9 cellular contexts compared by ENCODE assay signal in the genomic region with DNA sequence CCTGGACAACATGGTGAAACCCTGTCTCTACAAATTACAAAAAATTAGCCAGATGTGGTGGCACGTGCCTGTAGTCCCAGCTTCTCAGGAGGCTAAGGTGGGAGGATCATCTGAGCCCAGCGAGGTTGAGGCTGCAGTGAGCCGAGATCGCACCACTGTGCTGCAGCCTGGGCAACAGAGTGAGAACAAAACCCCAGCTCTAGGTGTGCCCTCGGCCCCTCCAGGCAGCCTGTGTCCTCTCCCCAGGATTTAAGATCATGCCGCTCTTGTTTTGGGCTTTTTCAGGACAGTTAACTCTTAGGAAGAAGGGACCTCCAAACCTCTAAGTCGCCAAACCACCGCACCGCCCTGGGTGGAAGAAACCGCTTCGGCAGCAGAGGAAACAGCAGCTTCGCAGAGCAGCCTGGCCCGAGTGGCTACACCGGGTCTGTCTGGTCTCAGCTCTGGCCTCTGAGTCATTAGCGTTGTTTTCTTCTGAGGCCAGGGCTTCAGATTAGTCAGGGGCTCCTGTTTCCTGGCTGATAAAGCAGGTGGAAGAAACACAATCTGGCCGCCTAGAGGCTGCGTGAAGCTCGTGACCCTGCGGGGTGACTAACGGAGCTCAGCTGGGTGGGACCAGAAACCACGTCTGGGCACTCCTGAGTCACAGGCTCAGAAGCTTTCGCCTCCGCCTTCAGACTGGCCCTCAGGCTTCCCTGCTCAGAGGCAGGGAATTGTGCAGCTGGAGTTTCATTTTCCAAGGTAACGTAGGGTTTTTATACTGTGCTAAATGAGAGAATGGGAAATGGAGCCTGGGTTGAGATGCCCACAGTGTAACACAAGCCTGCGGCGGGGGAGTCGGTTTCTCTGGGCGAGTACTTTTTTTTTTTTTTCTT. TPM values are rescaled to one million over a fixed set of nuclear protein-coding genes. Genes with fewer than 3 reads are reported as not detected.
DNase-seq lines count a peak whose midpoint lies in the region; ATAC-seq and TF ChIP-seq lines count a peak whose summit lies in the region.
"Had no signal": no experiment of that assay in that cellular context is flagged by ENCODE, and none has a peak within 500 bp of the region (broad histone marks: within the 10 kb centered on the region; RNA-seq: fewer than 3 reads in every experiment).

No MANE protein-coding gene starts in this region.

- peak overlapping the region; percentile 92 for H3K4me2 ChIP-seq in PC-9

- no peaks in the 10 kb centered on the region for H3K9me2 ChIP-seq in PC-9 (ENCODE audit: insufficient read depth)

- 13 to 26% (median 16%) methylated on average over 27 to 28 of the region's 28 CpGs for WGBS in ovary, 3 donors
- 10% methylated on average over 28 of the region's 28 CpGs for WGBS in thymus

- in situ Hi-C loops in ACHN (cut with HindIII; ENCODE audit: low pct_ligation_motif_present, low pct_unique_long_range_greater_than_20kb, low sequenced_read_pairs): no loop called here

- no peaks in the 10 kb centered on the region for H3K27me3 ChIP-seq in PC-9 (ENCODE audit: insufficient read depth, low read depth)
- H3K27me3 ChIP-seq in ovary: no peaks in the 10 kb centered on the region
- no peaks in the 10 kb centered on the region for H3K27me3 ChIP-seq in thymus (ENCODE audit: control insufficient read depth, insufficient read depth)

- DNase-seq in ACHN (peak; percentile 97), PC-9 (peak; percentile 90 to 97), activated T-helper 1 cell treated with Interleukin-2 at 50 U/mL for 16 hours (ENCODE audit: low read depth) (peak; percentile 55), fibroblast of pulmonary artery (ENCODE audit: low read depth) (peak; percentile 99), ovary (peak; percentile 79 to 91 (median 81))

- H3K27ac ChIP-seq in PC-9 (peak overlapping the region; percentile 96), ovary (peak overlapping the region in 1 of 2 donors; percentile 69), thymus (ENCODE audit: low read depth) (peak overlapping the region; percentile 52)

- intact Hi-C loops in PC-9 (cut with micrococcal nuclease; ENCODE audit: unreplicated experiment) (loop anchor here (1.0 to 2.0 kb wide), 2 partner anchors 48 to 75 kb away; no protein-coding TSS in a partner anchor), ovary (cut with DNase I) (loop anchor here in 2 of 4 donors (5.0 to 10.0 kb wide), 2 partner anchors 495 to 667 kb away; no protein-coding TSS in a partner anchor)

- H3K4me3 ChIP-seq in PC-9: peak overlapping the region; percentile 57
- peak overlapping the region; percentile 50 for H3K4me3 ChIP-seq in fibroblast of pulmonary artery (replicated peaks; ENCODE audit: low read depth, low read length)
- H3K4me3 ChIP-seq in ovary: peak overlapping the region; percentile 27
- H3K4me3 ChIP-seq in thymus (ENCODE audit: low read length): peak overlapping the region; percentile 29
- H3K4me3 ChIP-seq: HAP-1 had no signal

- POLR2A ChIA-PET in PC-9 (lab: Charles Lee; ENCODE audit: unreplicated experiment): interaction anchor here (0.5 to 1.2 kb wide), 9 partner anchors 14 to 360 kb away, joined by 3 to 8 read pairs (median 5); a partner anchor contains a TSS

- H3K9me3 ChIP-seq in PC-9 (ENCODE audit: insufficient read depth, low read depth) (no peaks in the 10 kb centered on the region), ovary (no peaks in the 10 kb centered on the region), thymus (ENCODE audit: control insufficient read depth) (no peaks in the 10 kb centered on the region)
- H3K9me3 ChIP-seq: HAP-1 had no signal

- ATAC-seq in GM18870 (IDR thresholded peaks at IDR 0.05; ENCODE audit: unreplicated experiment) (peak; percentile 81), HG03095 (IDR thresholded peaks at IDR 0.05; ENCODE audit: unreplicated experiment) (peak; percentile 84)

- peaks cover 26% of the 10 kb centered on the region for H3K4me1 ChIP-seq in PC-9 (replicated peaks; ENCODE audit: insufficient read depth)
- peaks cover 7% of the 10 kb centered on the region for H3K4me1 ChIP-seq in ovary (ENCODE audit: insufficient read depth)
- H3K4me1 ChIP-seq in thymus (ENCODE audit: control insufficient read depth, insufficient read depth, low read length): peaks cover 5% of the 10 kb centered on the region

- TF ChIP-seq EP300 in ovary (IDR thresholded peaks at IDR 0.05): peak; percentile 49

- BruUV-seq in PC-9 (replicated peaks; lab: Mats Ljungman, UMichigan): TSS peak; percentile 88

- peak overlapping the region; percentile 73 for H2AFZ ChIP-seq in PC-9

- H3K36me3 ChIP-seq in PC-9 (ENCODE audit: low read depth) (no peaks in the 10 kb centered on the region), ovary (no peaks in the 10 kb centered on the region), thymus (ENCODE audit: control insufficient read depth, insufficient read depth) (no peaks in the 10 kb centered on the region)
- H3K36me3 ChIP-seq: HAP-1 had no signal

- peaks cover 18% of the 10 kb centered on the region; the same call in 1 of the 2 replicates for H3F3A ChIP-seq in PC-9 (ENCODE audit: insufficient read depth, low read depth)

- TF ChIP-seq CTCF in PC-9 (conservative IDR thresholded peaks at IDR 0.05): no peak
- peak; percentile 3 for TF ChIP-seq CTCF in fibroblast of pulmonary artery (IDR thresholded peaks at IDR 0.05; ENCODE audit: low read length, missing control alignments)
- peak in 2 of 3 donors; percentile 44 to 47 for TF ChIP-seq CTCF in ovary (IDR thresholded peaks at IDR 0.05)

- CTCF ChIA-PET in PC-9 (lab: Charles Lee): interaction anchor here (0.7 kb wide), 2 partner anchors 496 to 559 kb away, joined by 6 to 13 read pairs; no protein-coding TSS in a partner anchor

- peak; percentile 18 for TF ChIP-seq POLR2A in ovary (IDR thresholded peaks at IDR 0.05)

- H3K79me2 ChIP-seq in PC-9 (ENCODE audit: low read depth): no peaks in the 10 kb centered on the region

- H4K20me1 ChIP-seq in PC-9 (ENCODE audit: insufficient read depth): no peaks in the 10 kb centered on the region

RNA-seq across cellular contexts. Expression of a gene that starts 44.7 kb away (rescaled TPM):
- total RNA-seq in PC-9 (2021) (12.9 and 14.1 TPM in 2 replicates), ovary (1 to 10 TPM; 1.7 to 3.9 (median 2.9) TPM)
- polyA plus RNA-seq in ovary (1 to 10 TPM; 1.6 to 2.7 TPM), thymus (1.8 TPM)

RNA-seq across cellular contexts. Expression of a gene that starts 50.0 kb away (rescaled TPM):
- total RNA-seq in PC-9 (2021) (not detected in 2 replicates), ovary (not detected)
- polyA plus RNA-seq in ovary (under 1 TPM in 1 of 2 donors, not detected in 1; 0.15 TPM), thymus (0.78 TPM)
